In the genomic region with DNA sequence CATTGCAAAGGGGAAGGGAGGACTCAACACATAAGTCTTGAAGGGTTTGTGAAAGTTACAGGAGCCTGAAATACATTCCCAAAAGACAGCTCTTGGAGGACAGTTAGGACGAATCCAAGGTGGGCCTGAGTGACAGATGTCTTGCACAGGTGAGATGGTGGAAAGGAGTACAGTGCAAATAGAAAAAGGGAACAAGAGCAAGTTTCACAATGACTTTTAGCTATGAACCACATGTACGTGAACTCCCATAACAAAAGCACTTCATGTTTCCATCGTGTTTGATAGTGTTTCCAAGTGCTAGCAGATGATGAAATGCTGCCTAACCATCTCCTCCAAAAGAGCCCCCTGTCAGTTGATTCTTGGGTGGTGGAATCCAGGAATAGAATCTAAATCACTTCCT, we compare ENCODE assay signal across 1 cellular context.
TF ChIP-seq lines count a peak whose summit lies in the region.

No MANE protein-coding gene starts in this region.

TF ChIP-seq in GM12878, 131 proteins besides CTCF, POLR2A, EP300 and RAD21 (continues in another document):
- TF ChIP-seq TCF3 (IDR thresholded peaks at IDR 0.05; ENCODE audit: borderline replicate concordance, insufficient read depth, low read depth, low read length): peak; percentile 73; the same call in 1 of the 2 replicates
- TF ChIP-seq KAT2A (conservative IDR thresholded peaks at IDR 0.05; ENCODE audit: control insufficient read depth, low read depth, low read length): no peak
- TF ChIP-seq TBL1XR1 (IDR thresholded peaks at IDR 0.05; ENCODE audit: low read depth, low read length): no peak
- no peak for TF ChIP-seq MTA3 (IDR thresholded peaks at IDR 0.05; ENCODE audit: borderline replicate concordance, low read length)
- no peak for TF ChIP-seq CBX3 (IDR thresholded peaks at IDR 0.05; ENCODE audit: borderline replicate concordance, low read depth)
- TF ChIP-seq PKNOX1 (IDR thresholded peaks at IDR 0.05): peak; percentile 93
- TF ChIP-seq IRF4 (IDR thresholded peaks at IDR 0.05; ENCODE audit: low read depth, low read length): peak; percentile 89
- TF ChIP-seq CBX5 (IDR thresholded peaks at IDR 0.05; ENCODE audit: low read depth): no peak
- TF ChIP-seq ATF7 (IDR thresholded peaks at IDR 0.05; ENCODE audit: low read depth): peak; percentile 42
- TF ChIP-seq NR2C2 (IDR thresholded peaks at IDR 0.05; ENCODE audit: borderline replicate concordance, control insufficient read depth, insufficient read length, low read depth): no peak
- TF ChIP-seq EZH2 (IDR thresholded peaks at IDR 0.05; ENCODE audit: borderline replicate concordance, control insufficient read depth, low read depth, low read length): no peak
- TF ChIP-seq BCLAF1 (IDR thresholded peaks at IDR 0.05): no peak
- no peak for TF ChIP-seq RB1 (IDR thresholded peaks at IDR 0.05; ENCODE audit: borderline replicate concordance)
- no peak for TF ChIP-seq SREBF1 (IDR thresholded peaks at IDR 0.05; ENCODE audit: low read length)
- peak; percentile 34; the same call in 1 of the 2 replicates for TF ChIP-seq BCL11A (IDR thresholded peaks at IDR 0.05; ENCODE audit: low read depth, low read length)
- peak; percentile 20; the same call in 1 of the 2 replicates for TF ChIP-seq JUND (IDR thresholded peaks at IDR 0.05; ENCODE audit: low read depth, low read length)
- TF ChIP-seq SRF (IDR thresholded peaks at IDR 0.05; ENCODE audit: low read depth in 2 of 2, low read length in 2 of 2): no peak
- TF ChIP-seq ZNF384 (IDR thresholded peaks at IDR 0.05; ENCODE audit: borderline replicate concordance, low read depth, low read length): no peak
- TF ChIP-seq SUPT20H (IDR thresholded peaks at IDR 0.05; ENCODE audit: borderline replicate concordance, control insufficient read depth, low read depth, low read length): no peak
- TF ChIP-seq, protein P1, sequence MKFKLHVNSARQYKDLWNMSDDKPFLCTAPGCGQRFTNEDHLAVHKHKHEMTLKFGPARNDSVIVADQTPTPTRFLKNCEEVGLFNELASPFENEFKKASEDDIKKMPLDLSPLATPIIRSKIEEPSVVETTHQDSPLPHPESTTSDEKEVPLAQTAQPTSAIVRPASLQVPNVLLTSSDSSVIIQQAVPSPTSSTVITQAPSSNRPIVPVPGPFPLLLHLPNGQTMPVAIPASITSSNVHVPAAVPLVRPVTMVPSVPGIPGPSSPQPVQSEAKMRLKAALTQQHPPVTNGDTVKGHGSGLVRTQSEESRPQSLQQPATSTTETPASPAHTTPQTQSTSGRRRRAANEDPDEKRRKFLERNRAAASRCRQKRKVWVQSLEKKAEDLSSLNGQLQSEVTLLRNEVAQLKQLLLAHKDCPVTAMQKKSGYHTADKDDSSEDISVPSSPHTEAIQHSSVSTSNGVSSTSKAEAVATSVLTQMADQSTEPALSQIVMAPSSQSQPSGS (IDR thresholded peaks at IDR 0.05; ENCODE audit: low read length): no peak; the same call in 1 of the 2 replicates
- TF ChIP-seq, protein P2, sequence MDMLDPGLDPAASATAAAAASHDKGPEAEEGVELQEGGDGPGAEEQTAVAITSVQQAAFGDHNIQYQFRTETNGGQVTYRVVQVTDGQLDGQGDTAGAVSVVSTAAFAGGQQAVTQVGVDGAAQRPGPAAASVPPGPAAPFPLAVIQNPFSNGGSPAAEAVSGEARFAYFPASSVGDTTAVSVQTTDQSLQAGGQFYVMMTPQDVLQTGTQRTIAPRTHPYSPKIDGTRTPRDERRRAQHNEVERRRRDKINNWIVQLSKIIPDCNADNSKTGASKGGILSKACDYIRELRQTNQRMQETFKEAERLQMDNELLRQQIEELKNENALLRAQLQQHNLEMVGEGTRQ (IDR thresholded peaks at IDR 0.05; ENCODE audit: borderline replicate concordance, low read depth, low read length): no peak
- no peak for TF ChIP-seq RELA (IDR thresholded peaks at IDR 0.05; ENCODE audit: borderline replicate concordance, partially characterized antibody)
- no peak for TF ChIP-seq SIX5 (IDR thresholded peaks at IDR 0.05; ENCODE audit: low read depth, low read length, severe bottlenecking)
- TF ChIP-seq KLF5 (IDR thresholded peaks at IDR 0.05; ENCODE audit: partially characterized antibody): no peak
- TF ChIP-seq DPF2 (IDR thresholded peaks at IDR 0.05): peak; percentile 85
- TF ChIP-seq MYC (IDR thresholded peaks at IDR 0.05; ENCODE audit: insufficient read depth, insufficient read length, insufficient replicate concordance, low read length, severe bottlenecking): no peak
- no peak for TF ChIP-seq ASH2L (IDR thresholded peaks at IDR 0.05; ENCODE audit: borderline replicate concordance, low read depth)
- TF ChIP-seq ZNF207 (IDR thresholded peaks at IDR 0.05; ENCODE audit: borderline replicate concordance): no peak
- no peak for TF ChIP-seq ZNF687 (IDR thresholded peaks at IDR 0.05)
- no peak for TF ChIP-seq LARP7 (IDR thresholded peaks at IDR 0.05)
- peak; percentile 80 for TF ChIP-seq IKZF1 (conservative IDR thresholded peaks at IDR 0.05)
- TF ChIP-seq SMC3 (IDR thresholded peaks at IDR 0.05; ENCODE audit: borderline replicate concordance, low read length): no peak
- TF ChIP-seq TAF1 (IDR thresholded peaks at IDR 0.05; ENCODE audit: borderline replicate concordance, low read depth, low read length): no peak
- TF ChIP-seq IRF3 (IDR thresholded peaks at IDR 0.05): no peak
- TF ChIP-seq RBBP5 (conservative IDR thresholded peaks at IDR 0.05): no peak
- TF ChIP-seq YY1 (IDR thresholded peaks at IDR 0.05; ENCODE audit: low read depth, low read length): no peak
- no peak for TF ChIP-seq CEBPB (IDR thresholded peaks at IDR 0.05; ENCODE audit: borderline replicate concordance in 1 of 2, low read depth in 2 of 2, low read length in 2 of 2)
- TF ChIP-seq MTA2 (IDR thresholded peaks at IDR 0.05; ENCODE audit: low read depth): peak; percentile 72
- no peak for TF ChIP-seq GABPA (IDR thresholded peaks at IDR 0.05; ENCODE audit: low read depth)
- TF ChIP-seq RUNX3 (IDR thresholded peaks at IDR 0.05; ENCODE audit: low read length): peak; percentile 75
- TF ChIP-seq GATAD2B (conservative IDR thresholded peaks at IDR 0.05; ENCODE audit: low read depth): 0 out of 2 replicates have a peak, but pooled peaks have one; percentile 47
- TF ChIP-seq, protein P3, sequence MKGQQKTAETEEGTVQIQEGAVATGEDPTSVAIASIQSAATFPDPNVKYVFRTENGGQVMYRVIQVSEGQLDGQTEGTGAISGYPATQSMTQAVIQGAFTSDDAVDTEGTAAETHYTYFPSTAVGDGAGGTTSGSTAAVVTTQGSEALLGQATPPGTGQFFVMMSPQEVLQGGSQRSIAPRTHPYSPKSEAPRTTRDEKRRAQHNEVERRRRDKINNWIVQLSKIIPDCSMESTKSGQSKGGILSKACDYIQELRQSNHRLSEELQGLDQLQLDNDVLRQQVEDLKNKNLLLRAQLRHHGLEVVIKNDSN (IDR thresholded peaks at IDR 0.05; ENCODE audit: borderline replicate concordance, extremely low read length, insufficient read depth, low read depth, low read length): no peak
- TF ChIP-seq, protein P4, sequence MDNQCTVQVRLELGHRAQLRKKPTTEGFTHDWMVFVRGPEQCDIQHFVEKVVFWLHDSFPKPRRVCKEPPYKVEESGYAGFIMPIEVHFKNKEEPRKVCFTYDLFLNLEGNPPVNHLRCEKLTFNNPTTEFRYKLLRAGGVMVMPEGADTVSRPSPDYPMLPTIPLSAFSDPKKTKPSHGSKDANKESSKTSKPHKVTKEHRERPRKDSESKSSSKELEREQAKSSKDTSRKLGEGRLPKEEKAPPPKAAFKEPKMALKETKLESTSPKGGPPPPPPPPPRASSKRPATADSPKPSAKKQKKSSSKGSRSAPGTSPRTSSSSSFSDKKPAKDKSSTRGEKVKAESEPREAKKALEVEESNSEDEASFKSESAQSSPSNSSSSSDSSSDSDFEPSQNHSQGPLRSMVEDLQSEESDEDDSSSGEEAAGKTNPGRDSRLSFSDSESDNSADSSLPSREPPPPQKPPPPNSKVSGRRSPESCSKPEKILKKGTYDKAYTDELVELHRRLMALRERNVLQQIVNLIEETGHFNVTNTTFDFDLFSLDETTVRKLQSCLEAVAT (IDR thresholded peaks at IDR 0.05): no peak
- TF ChIP-seq, protein P5, sequence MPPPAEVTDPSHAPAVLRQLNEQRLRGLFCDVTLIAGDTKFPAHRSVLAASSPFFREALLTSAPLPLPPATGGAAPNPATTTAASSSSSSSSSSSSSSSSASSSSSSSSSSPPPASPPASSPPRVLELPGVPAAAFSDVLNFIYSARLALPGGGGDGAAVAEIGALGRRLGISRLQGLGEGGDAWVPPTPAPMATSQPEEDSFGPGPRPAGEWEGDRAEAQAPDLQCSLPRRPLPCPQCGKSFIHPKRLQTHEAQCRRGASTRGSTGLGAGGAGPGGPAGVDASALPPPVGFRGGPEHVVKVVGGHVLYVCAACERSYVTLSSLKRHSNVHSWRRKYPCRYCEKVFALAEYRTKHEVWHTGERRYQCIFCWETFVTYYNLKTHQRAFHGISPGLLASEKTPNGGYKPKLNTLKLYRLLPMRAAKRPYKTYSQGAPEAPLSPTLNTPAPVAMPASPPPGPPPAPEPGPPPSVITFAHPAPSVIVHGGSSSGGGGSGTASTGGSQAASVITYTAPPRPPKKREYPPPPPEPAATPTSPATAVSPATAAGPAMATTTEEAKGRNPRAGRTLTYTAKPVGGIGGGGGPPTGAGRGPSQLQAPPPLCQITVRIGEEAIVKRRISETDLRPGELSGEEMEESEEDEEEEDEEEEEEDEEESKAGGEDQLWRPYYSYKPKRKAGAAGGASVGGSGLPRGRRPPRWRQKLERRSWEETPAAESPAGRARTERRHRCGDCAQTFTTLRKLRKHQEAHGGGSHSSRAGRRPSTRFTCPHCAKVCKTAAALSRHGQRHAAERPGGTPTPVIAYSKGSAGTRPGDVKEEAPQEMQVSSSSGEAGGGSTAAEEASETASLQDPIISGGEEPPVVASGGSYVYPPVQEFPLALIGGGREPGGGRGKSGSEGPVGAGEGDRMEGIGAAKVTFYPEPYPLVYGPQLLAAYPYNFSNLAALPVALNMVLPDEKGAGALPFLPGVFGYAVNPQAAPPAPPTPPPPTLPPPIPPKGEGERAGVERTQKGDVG (CRISPR knock-in tag; IDR thresholded peaks at IDR 0.05): no peak
- TF ChIP-seq SPI1 (IDR thresholded peaks at IDR 0.05; ENCODE audit: borderline replicate concordance, insufficient read depth, low read depth, low read length): peak; percentile 82
- TF ChIP-seq TCF12 (IDR thresholded peaks at IDR 0.05; ENCODE audit: low read depth, low read length): peak; percentile 76; the same call in 1 of the 2 replicates
- TF ChIP-seq CREM (IDR thresholded peaks at IDR 0.05; ENCODE audit: low read depth): peak; percentile 48; the same call in 1 of the 2 replicates
